In the genomic region with DNA sequence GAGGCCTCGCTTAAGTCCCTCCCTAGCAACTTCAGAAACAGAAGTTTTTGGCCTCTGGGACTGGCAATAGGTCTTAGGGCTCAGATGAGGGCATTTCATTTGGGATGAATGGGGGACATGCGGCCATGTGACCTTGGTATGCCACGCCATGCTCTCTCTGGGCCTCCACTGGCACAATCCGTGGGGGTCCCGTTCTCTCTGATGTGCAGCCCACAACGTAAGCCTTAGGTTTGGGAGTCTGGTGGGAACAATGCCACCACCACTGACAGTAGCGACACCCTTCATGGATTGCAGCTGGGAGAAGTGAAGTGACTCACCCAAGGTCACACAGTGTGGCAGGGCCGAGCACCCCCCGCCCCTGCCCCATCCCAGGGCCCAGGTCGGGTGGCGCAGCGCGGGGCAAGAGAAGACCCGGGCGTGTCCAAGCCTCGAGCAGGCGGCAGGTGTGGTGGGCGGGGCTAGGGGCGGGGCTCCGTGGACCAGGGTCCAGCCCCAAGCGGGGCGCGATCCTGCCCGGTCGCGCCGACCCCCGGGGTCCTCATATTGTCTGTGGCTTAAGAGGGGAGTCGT, we compare ENCODE assay signal across 8 cellular contexts. TPM values are rescaled to one million over a fixed set of nuclear protein-coding genes. Genes with fewer than 3 reads are reported as not detected.
DNase-seq lines count a peak whose midpoint lies in the region; ATAC-seq and TF ChIP-seq lines count a peak whose summit lies in the region.

No MANE protein-coding gene starts in this region.

- H3K9ac ChIP-seq in mesenchymal stem cell (ENCODE audit: low read length), result no peak overlapping the region

- peak overlapping the region in 1 of 2 experiments; percentile 6 for H3K14ac ChIP-seq in mesenchymal stem cell (ENCODE audit: low read length in 2 of 2)

- no peak overlapping the region for H3K23ac ChIP-seq in mesenchymal stem cell (ENCODE audit: low read length in 2 of 2)

- H3K27me3 ChIP-seq in DOHH2 (ENCODE audit: control insufficient read depth, low read length) (peaks cover 6% of the 10 kb centered on the region), Panc1 (ENCODE audit: control insufficient read depth, insufficient read depth, low read length) (no peaks in the 10 kb centered on the region), brain microvascular endothelial cell (replicated peaks) (no peaks in the 10 kb centered on the region), mesenchymal stem cell (ENCODE audit: control insufficient read depth in 1 of 2, insufficient read depth in 1 of 2, low read length in 2 of 2) (no peaks in the 10 kb centered on the region), tibial artery (no peaks in the 10 kb centered on the region)

- peak overlapping the region; percentile 39 for H2BK120ac ChIP-seq in mesenchymal stem cell (ENCODE audit: low read depth, low read length)

- peak overlapping the region; percentile 6 for H2BK15ac ChIP-seq in mesenchymal stem cell (ENCODE audit: low read depth, poor library complexity, severe bottlenecking)

- POLR2A ChIA-PET in Panc1 (lab: Charles Lee), result interaction anchor here (0.6 kb wide), 1 partner anchor 673 kb away, joined by 3 read pairs; no protein-coding TSS in a partner anchor

- CTCF ChIA-PET in Panc1 (lab: Charles Lee), result no interaction called here

- H3K4me2 ChIP-seq in DOHH2 (ENCODE audit: low read length) (peak overlapping the region; percentile 85), mesenchymal stem cell (ENCODE audit: low read length, poor library complexity, severe bottlenecking) (peak overlapping the region; percentile 55)

- ATAC-seq in Panc1, result no peak
- no peak for ATAC-seq in HG02852 (IDR thresholded peaks at IDR 0.05; ENCODE audit: unreplicated experiment)

- intact Hi-C loops in Panc1 (cut with micrococcal nuclease; ENCODE audit: unreplicated experiment) (loop anchor here (1.0 to 5.0 kb wide), 3 partner anchors 193 to 393 kb away; no protein-coding TSS in a partner anchor), tibial artery (cut with DNase I; ENCODE audit: low total_unique reads) (loop anchor here (5.0 kb wide), 2 partner anchors 118 to 208 kb away; no protein-coding TSS in a partner anchor)

- peak overlapping the region; percentile 14 for H4K91ac ChIP-seq in mesenchymal stem cell (ENCODE audit: low read length)

- peaks cover 3% of the 10 kb centered on the region; the same call in 1 of the 2 replicates for H4K20me1 ChIP-seq in DOHH2 (ENCODE audit: control insufficient read depth, insufficient read depth, low read depth, low read length)

- peaks cover 22% of the 10 kb centered on the region for H3K4me1 ChIP-seq in DOHH2 (ENCODE audit: control insufficient read depth, low read length)
- peaks cover 35% of the 10 kb centered on the region for H3K4me1 ChIP-seq in Panc1 (ENCODE audit: control insufficient read depth, insufficient read depth, low read length)
- peaks cover 34% of the 10 kb centered on the region for H3K4me1 ChIP-seq in mesenchymal stem cell (ENCODE audit: control insufficient read depth, insufficient read depth, low read depth, low read length)
- peaks cover 0 to 31% (median 24%) of the 10 kb centered on the region in 4 donors for H3K4me1 ChIP-seq in tibial artery

- H3K9me3 ChIP-seq in DOHH2 (ENCODE audit: control insufficient read depth, insufficient read depth, low read length) (no peaks in the 10 kb centered on the region), Panc1 (ENCODE audit: control insufficient read depth, insufficient read depth, low read depth, low read length) (no peaks in the 10 kb centered on the region), mesenchymal stem cell (ENCODE audit: control insufficient read depth, low read length) (no peaks in the 10 kb centered on the region), tibial artery (no peaks in the 10 kb centered on the region)

- H2AFZ ChIP-seq in mesenchymal stem cell (ENCODE audit: low read depth, low read length), result no peak overlapping the region

- no peaks in the 10 kb centered on the region for H3F3A ChIP-seq in DOHH2 (ENCODE audit: control insufficient read depth, insufficient read depth)

- H3K18ac ChIP-seq in mesenchymal stem cell (ENCODE audit: low read depth in 1 of 2, low read length in 2 of 2), result peak overlapping the region; percentile 52 to 84

- no peak for TF ChIP-seq CTCF in DOHH2 (IDR thresholded peaks at IDR 0.05; ENCODE audit: low read depth, low read length, poor library complexity, severe bottlenecking)
- TF ChIP-seq CTCF in Panc1 (IDR thresholded peaks at IDR 0.05), result no peak
- TF ChIP-seq CTCF in brain microvascular endothelial cell (IDR thresholded peaks at IDR 0.05; ENCODE audit: low read depth, low read length, missing control alignments), result no peak
- no peak for TF ChIP-seq CTCF in tibial artery (IDR thresholded peaks at IDR 0.05)

- peaks cover 27% of the 10 kb centered on the region for H3K79me2 ChIP-seq in DOHH2 (ENCODE audit: control insufficient read depth, low read length)

- BruUV-seq in Panc1 (replicated peaks; lab: Mats Ljungman, UMichigan), result no TSS peak

- peak overlapping the region; percentile 96 for H3K4me3 ChIP-seq in DOHH2 (ENCODE audit: low read length)
- peak overlapping the region; percentile 62 to 97 for H3K4me3 ChIP-seq in Panc1 (ENCODE audit: low read depth in 2 of 2, low read length in 2 of 2)
- peak overlapping the region; percentile 98 for H3K4me3 ChIP-seq in brain microvascular endothelial cell (ENCODE audit: low read depth, low read length)
- H3K4me3 ChIP-seq in mesenchymal stem cell (ENCODE audit: insufficient read depth in 1 of 2, low read depth in 1 of 2, low read length in 2 of 2), result peak overlapping the region in 1 of 2 experiments; percentile 24
- peak overlapping the region; percentile 59 to 88 for H3K4me3 ChIP-seq in tibial artery

- in situ Hi-C loops in Panc1 (cut with HindIII; ENCODE audit: low pct_unique_long_range_greater_than_20kb, low sequenced_read_pairs) (no loop called here), brain microvascular endothelial cell (cut with HindIII; ENCODE audit: low pct_ligation_motif_present, low sequenced_read_pairs) (no loop called here)

- no peak overlapping the region for H2BK5ac ChIP-seq in mesenchymal stem cell (ENCODE audit: low read depth, low read length, poor library complexity, severe bottlenecking)

- no peak for DNase-seq in Panc1 (ENCODE audit: low read depth, low spot score)
- no peak for DNase-seq in brain microvascular endothelial cell
- DNase-seq in mesenchymal stem cell, result peak; percentile 31
- peak in 1 of 2 donors; percentile 51 for DNase-seq in tibial artery
- DNase-seq in putamen (ENCODE audit: low spot score), result no peak
- DNase-seq in NCI-H1694 treated with DMSO at 0.1 percent for 48 hours (lab: John Stamatoyannopoulos, UW), result no peak

- H3K36me3 ChIP-seq in DOHH2 (ENCODE audit: control insufficient read depth, low read length) (peaks cover 15% of the 10 kb centered on the region), Panc1 (ENCODE audit: control insufficient read depth, insufficient read depth, low read length) (peaks cover 2% of the 10 kb centered on the region; the same call in 1 of the 2 replicates), brain microvascular endothelial cell (replicated peaks) (peaks cover 15% of the 10 kb centered on the region), mesenchymal stem cell (ENCODE audit: control insufficient read depth in 1 of 2, insufficient read depth in 2 of 2, low read depth in 1 of 2, low read length in 2 of 2) (peaks cover 14 to 26% of the 10 kb centered on the region in 2 experiments), tibial artery (peaks cover 23 to 32% (median 24%) of the 10 kb centered on the region in 3 donors)

- peak overlapping the region in 1 of 2 experiments; percentile 95 for H2BK12ac ChIP-seq in mesenchymal stem cell (ENCODE audit: low read length in 2 of 2)

- 38% methylated on average over 28 of the region's 29 CpGs for WGBS in mesenchymal stem cell

- no peak overlapping the region for H4K8ac ChIP-seq in mesenchymal stem cell (ENCODE audit: low read length)

- H3K79me1 ChIP-seq in mesenchymal stem cell (replicated peaks; ENCODE audit: low read length, poor library complexity, severe bottlenecking), result peaks cover 7% of the 10 kb centered on the region

- peak overlapping the region in 1 of 2 experiments; percentile 34 for H3K4ac ChIP-seq in mesenchymal stem cell (ENCODE audit: low read depth in 1 of 2, low read length in 2 of 2)

- no peaks in the 10 kb centered on the region for H3K9me2 ChIP-seq in DOHH2 (replicated peaks; ENCODE audit: control insufficient read depth, low read length)

- H2AK5ac ChIP-seq in mesenchymal stem cell (ENCODE audit: low read length, severe bottlenecking), result peak overlapping the region; percentile 24

- H3K27ac ChIP-seq in DOHH2 (ENCODE audit: low read depth, low read length), result no peak overlapping the region
- peak overlapping the region; percentile 48; the same call in 1 of the 2 replicates for H3K27ac ChIP-seq in Panc1 (ENCODE audit: low read length)
- no peak overlapping the region for H3K27ac ChIP-seq in brain microvascular endothelial cell
- no peak overlapping the region for H3K27ac ChIP-seq in mesenchymal stem cell (ENCODE audit: low read length, poor library complexity, severe bottlenecking)
- H3K27ac ChIP-seq in tibial artery, result peak overlapping the region; percentile 96 to 98

RNA-seq across cellular contexts. Expression of a gene that starts 0.9 kb away (rescaled TPM):
- 52.1 TPM for total RNA-seq in Panc1 (2021; ENCODE audit: unreplicated experiment)
- polyA plus RNA-seq in Panc1 (2012; ENCODE audit: insufficient read length), result 80.9 TPM
- polyA plus RNA-seq in mesenchymal stem cell (2013, experiment 1 of 2), result 130 TPM
- polyA plus RNA-seq in mesenchymal stem cell (2013, experiment 2 of 2), result 131 TPM

RNA-seq across cellular contexts. Expression of a gene that starts 36.2 kb away (rescaled TPM):
- 88.9 TPM for total RNA-seq in Panc1 (2021; ENCODE audit: unreplicated experiment)
- 209 TPM for polyA plus RNA-seq in Panc1 (2012; ENCODE audit: insufficient read length)
- 59.1 TPM for polyA plus RNA-seq in mesenchymal stem cell (2013, experiment 1 of 2)
- 58.4 TPM for polyA plus RNA-seq in mesenchymal stem cell (2013, experiment 2 of 2)

Comparison
In these comparisons a context has a peak if more than half of its experiments do, and no peak if none do; other contexts are left out.
1. H3K27ac ChIP-seq: peak in Panc1 (single experiment) and tibial artery (2 of 2); none in DOHH2 (single experiment), brain microvascular endothelial cell (single experiment) and mesenchymal stem cell (single experiment).